In genomic region chr7:36686499-36686898, GRCh38 we compare ENCODE assay signal across 8 cellular contexts. TPM values are rescaled to one million over a fixed set of nuclear protein-coding genes. Genes with fewer than 3 reads are reported as not detected.
A peak's percentile ranks its signal among the peaks of the same experiment; 100 is the strongest.
DNase-seq lines count a peak whose midpoint lies in the region; ATAC-seq lines count a peak whose summit lies in the region.

No MANE protein-coding gene starts in this region.

- H3K27ac Mint-ChIP-seq in activated CD4-positive, alpha-beta T cell treated with anti-CD3 and anti-CD28 coated beads for 36 hours, result peak overlapping the region; percentile 69

- no peaks in the 10 kb centered on the region for H3K9me3 Mint-ChIP-seq in activated CD4-positive, alpha-beta T cell treated with anti-CD3 and anti-CD28 coated beads for 36 hours (ENCODE audit: low read depth)

- no peaks in the 10 kb centered on the region for H3K27me3 Mint-ChIP-seq in activated CD4-positive, alpha-beta T cell treated with anti-CD3 and anti-CD28 coated beads for 36 hours

- CTCF ChIA-PET in activated CD4-positive, alpha-beta T cell treated with anti-CD3 and anti-CD28 coated beads for 36 hours (lab: Charles Lee), result interaction anchor here (0.6 to 1.7 kb wide), 3 partner anchors 16 to 300 kb away, joined by 3 to 10 read pairs (median 3); no protein-coding TSS in a partner anchor

- intact Hi-C loops in activated CD4-positive, alpha-beta T cell treated with anti-CD3 and anti-CD28 coated beads for 36 hours (cut with DNase I, micrococcal nuclease), result loop anchor here (1.0 kb wide), 1 partner anchor 8 kb away; no protein-coding TSS in a partner anchor

- POLR2A ChIA-PET in activated CD4-positive, alpha-beta T cell treated with anti-CD3 and anti-CD28 coated beads for 36 hours (lab: Charles Lee), result interaction anchor here (1.0 kb wide), 1 partner anchor 8 kb away, joined by 7 read pairs; no protein-coding TSS in a partner anchor

- H3K4me1 Mint-ChIP-seq in activated CD4-positive, alpha-beta T cell treated with anti-CD3 and anti-CD28 coated beads for 36 hours, result peaks cover 80% of the 10 kb centered on the region

- peak; percentile 78 for ATAC-seq in activated CD4-positive, alpha-beta T cell treated with anti-CD3 and anti-CD28 coated beads for 36 hours
- ATAC-seq in stimulated activated naive CD8-positive, alpha-beta T cell treated with anti-CD3 and anti-CD28 coated beads, Interleukin-15, Interleukin-2, amounts not matched to agents 100 U/mL and 50 U/mL, for 24 hours, result peak; percentile 91
- ATAC-seq in HG03045 (IDR thresholded peaks at IDR 0.05; ENCODE audit: unreplicated experiment) (no peak), HG02884 (IDR thresholded peaks at IDR 0.05; ENCODE audit: unreplicated experiment) (no peak)

- peak; percentile 67 for DNase-seq in activated CD4-positive, alpha-beta T cell treated with anti-CD3 and anti-CD28 coated beads for 36 hours
- DNase-seq in activated CD4-positive, alpha-beta T cell treated with anti-CD3 and anti-CD28 coated beads for 1 hour, result no peak
- DNase-seq in activated T-cell treated with anti-CD3 and anti-CD28 coated beads, Interleukin-2, amount 50 U/mL, for 1 hour, result peak; percentile 47
- DNase-seq in islet precursor cell (peak; percentile 92), NCI-H2196 (lab: John Stamatoyannopoulos, UW; ENCODE audit: unreplicated experiment) (no peak)
- DNase-seq in stimulated activated naive CD8-positive, alpha-beta T cell treated with anti-CD3 and anti-CD28 coated beads, Interleukin-15, Interleukin-2, amounts not matched to agents 100 U/mL and 50 U/mL, for 24 hours, result peak; percentile 63

- peaks cover 15% of the 10 kb centered on the region for H3K36me3 Mint-ChIP-seq in activated CD4-positive, alpha-beta T cell treated with anti-CD3 and anti-CD28 coated beads for 36 hours (ENCODE audit: low read depth)

- H3K4me3 Mint-ChIP-seq in activated CD4-positive, alpha-beta T cell treated with anti-CD3 and anti-CD28 coated beads for 36 hours, result no peak overlapping the region

RNA-seq across cellular contexts. Expression of gene AOAH, which starts 37.8 kb away (rescaled TPM):
- total RNA-seq in activated CD4-positive, alpha-beta T cell treated with anti-CD3 and anti-CD28 coated beads for 36 hours, result 10 to 100 TPM in 1 of 2 experiments, 1 to 10 TPM in 1; 9.2 to 10.0 TPM

Comparison
In these comparisons a context has a peak if more than half of its experiments do, and no peak if none do; other contexts are left out.
1. DNase-seq: peak in activated CD4-positive, alpha-beta T cell treated with anti-CD3 and anti-CD28 coated beads for 36 hours (single experiment), activated T-cell treated with anti-CD3 and anti-CD28 coated beads, Interleukin-2, amount 50 U/mL, for 1 hour (single experiment), islet precursor cell (single experiment) and stimulated activated naive CD8-positive, alpha-beta T cell treated with anti-CD3 and anti-CD28 coated beads, Interleukin-15, Interleukin-2, amounts not matched to agents 100 U/mL and 50 U/mL, for 24 hours (single experiment); none in activated CD4-positive, alpha-beta T cell treated with anti-CD3 and anti-CD28 coated beads for 1 hour (single experiment) and NCI-H2196 (single experiment).
2. ATAC-seq: peak in activated CD4-positive, alpha-beta T cell treated with anti-CD3 and anti-CD28 coated beads for 36 hours (single experiment) and stimulated activated naive CD8-positive, alpha-beta T cell treated with anti-CD3 and anti-CD28 coated beads, Interleukin-15, Interleukin-2, amounts not matched to agents 100 U/mL and 50 U/mL, for 24 hours (single experiment); none in HG03045 (single experiment) and HG02884 (single experiment).